ENCODE assay signal across 1 cellular context in genomic region chr6:157479464-157480303, GRCh38.
TF ChIP-seq lines count a peak whose summit lies in the region.

No MANE protein-coding gene starts in this region.

TF ChIP-seq in H1, 55 proteins besides CTCF, POLR2A, EP300 and RAD21 (continued from another document):
- TF ChIP-seq, protein P1, sequence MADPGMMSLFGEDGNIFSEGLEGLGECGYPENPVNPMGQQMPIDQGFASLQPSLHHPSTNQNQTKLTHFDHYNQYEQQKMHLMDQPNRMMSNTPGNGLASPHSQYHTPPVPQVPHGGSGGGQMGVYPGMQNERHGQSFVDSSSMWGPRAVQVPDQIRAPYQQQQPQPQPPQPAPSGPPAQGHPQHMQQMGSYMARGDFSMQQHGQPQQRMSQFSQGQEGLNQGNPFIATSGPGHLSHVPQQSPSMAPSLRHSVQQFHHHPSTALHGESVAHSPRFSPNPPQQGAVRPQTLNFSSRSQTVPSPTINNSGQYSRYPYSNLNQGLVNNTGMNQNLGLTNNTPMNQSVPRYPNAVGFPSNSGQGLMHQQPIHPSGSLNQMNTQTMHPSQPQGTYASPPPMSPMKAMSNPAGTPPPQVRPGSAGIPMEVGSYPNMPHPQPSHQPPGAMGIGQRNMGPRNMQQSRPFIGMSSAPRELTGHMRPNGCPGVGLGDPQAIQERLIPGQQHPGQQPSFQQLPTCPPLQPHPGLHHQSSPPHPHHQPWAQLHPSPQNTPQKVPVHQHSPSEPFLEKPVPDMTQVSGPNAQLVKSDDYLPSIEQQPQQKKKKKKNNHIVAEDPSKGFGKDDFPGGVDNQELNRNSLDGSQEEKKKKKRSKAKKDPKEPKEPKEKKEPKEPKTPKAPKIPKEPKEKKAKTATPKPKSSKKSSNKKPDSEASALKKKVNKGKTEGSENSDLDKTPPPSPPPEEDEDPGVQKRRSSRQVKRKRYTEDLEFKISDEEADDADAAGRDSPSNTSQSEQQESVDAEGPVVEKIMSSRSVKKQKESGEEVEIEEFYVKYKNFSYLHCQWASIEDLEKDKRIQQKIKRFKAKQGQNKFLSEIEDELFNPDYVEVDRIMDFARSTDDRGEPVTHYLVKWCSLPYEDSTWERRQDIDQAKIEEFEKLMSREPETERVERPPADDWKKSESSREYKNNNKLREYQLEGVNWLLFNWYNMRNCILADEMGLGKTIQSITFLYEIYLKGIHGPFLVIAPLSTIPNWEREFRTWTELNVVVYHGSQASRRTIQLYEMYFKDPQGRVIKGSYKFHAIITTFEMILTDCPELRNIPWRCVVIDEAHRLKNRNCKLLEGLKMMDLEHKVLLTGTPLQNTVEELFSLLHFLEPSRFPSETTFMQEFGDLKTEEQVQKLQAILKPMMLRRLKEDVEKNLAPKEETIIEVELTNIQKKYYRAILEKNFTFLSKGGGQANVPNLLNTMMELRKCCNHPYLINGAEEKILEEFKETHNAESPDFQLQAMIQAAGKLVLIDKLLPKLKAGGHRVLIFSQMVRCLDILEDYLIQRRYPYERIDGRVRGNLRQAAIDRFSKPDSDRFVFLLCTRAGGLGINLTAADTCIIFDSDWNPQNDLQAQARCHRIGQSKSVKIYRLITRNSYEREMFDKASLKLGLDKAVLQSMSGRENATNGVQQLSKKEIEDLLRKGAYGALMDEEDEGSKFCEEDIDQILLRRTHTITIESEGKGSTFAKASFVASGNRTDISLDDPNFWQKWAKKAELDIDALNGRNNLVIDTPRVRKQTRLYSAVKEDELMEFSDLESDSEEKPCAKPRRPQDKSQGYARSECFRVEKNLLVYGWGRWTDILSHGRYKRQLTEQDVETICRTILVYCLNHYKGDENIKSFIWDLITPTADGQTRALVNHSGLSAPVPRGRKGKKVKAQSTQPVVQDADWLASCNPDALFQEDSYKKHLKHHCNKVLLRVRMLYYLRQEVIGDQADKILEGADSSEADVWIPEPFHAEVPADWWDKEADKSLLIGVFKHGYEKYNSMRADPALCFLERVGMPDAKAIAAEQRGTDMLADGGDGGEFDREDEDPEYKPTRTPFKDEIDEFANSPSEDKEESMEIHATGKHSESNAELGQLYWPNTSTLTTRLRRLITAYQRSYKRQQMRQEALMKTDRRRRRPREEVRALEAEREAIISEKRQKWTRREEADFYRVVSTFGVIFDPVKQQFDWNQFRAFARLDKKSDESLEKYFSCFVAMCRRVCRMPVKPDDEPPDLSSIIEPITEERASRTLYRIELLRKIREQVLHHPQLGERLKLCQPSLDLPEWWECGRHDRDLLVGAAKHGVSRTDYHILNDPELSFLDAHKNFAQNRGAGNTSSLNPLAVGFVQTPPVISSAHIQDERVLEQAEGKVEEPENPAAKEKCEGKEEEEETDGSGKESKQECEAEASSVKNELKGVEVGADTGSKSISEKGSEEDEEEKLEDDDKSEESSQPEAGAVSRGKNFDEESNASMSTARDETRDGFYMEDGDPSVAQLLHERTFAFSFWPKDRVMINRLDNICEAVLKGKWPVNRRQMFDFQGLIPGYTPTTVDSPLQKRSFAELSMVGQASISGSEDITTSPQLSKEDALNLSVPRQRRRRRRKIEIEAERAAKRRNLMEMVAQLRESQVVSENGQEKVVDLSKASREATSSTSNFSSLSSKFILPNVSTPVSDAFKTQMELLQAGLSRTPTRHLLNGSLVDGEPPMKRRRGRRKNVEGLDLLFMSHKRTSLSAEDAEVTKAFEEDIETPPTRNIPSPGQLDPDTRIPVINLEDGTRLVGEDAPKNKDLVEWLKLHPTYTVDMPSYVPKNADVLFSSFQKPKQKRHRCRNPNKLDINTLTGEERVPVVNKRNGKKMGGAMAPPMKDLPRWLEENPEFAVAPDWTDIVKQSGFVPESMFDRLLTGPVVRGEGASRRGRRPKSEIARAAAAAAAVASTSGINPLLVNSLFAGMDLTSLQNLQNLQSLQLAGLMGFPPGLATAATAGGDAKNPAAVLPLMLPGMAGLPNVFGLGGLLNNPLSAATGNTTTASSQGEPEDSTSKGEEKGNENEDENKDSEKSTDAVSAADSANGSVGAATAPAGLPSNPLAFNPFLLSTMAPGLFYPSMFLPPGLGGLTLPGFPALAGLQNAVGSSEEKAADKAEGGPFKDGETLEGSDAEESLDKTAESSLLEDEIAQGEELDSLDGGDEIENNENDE (IDR thresholded peaks at IDR 0.05; ENCODE audit: insufficient replicate concordance, low read length) = no peak
- no peak for TF ChIP-seq EZH2 (IDR thresholded peaks at IDR 0.05; ENCODE audit: low read depth, low read length, severe bottlenecking)
TF ChIP-seq in H1: peak in this region for 0.
